In the genomic region with DNA sequence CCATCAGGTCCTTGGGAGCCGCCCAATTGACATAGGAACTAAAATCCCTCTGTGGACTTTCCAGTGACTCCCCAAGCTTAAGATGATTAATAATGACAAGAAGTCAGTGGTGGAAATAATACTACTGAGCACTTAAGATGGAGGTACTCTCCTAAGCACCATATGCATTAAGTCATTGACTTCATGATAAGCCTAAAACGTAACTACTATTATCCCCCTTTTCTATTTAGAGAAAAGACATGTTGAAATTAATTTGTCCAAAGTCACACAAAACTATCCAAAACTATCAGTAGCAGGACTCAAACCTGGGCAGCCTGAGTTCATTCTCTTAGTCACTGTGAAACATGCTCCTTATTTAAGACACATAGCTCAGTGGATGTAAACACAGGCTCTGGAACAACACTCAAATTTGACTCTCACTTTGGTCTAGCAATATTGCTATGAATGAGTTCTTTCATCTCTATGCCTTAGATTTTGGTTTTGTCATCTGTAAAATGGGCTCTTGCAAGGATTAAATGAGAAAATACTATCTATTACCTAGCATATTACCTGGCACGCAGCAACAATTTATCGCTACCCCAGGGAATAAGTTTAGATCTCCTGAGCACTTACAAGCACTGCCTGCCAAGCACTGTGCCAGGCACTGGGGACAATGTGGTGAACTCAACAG, we compare ENCODE assay signal across 20 cellular contexts. TPM values are rescaled to one million over a fixed set of nuclear protein-coding genes. Genes with fewer than 3 reads are reported as not detected.
DNase-seq lines count a peak whose midpoint lies in the region; ATAC-seq, FAIRE-seq and TF ChIP-seq lines count a peak whose summit lies in the region.
"Had no signal": no experiment of that assay in that cellular context is flagged by ENCODE, and none has a peak within 500 bp of the region (broad histone marks: within the 10 kb centered on the region; RNA-seq: fewer than 3 reads in every experiment).

No MANE protein-coding gene starts in this region.

- H3K36me3 ChIP-seq in ACC112 (ENCODE audit: insufficient read depth, low read length) (peaks cover 30% of the 10 kb centered on the region), astrocyte (ENCODE audit: insufficient read depth, low read length) (peaks cover 56% of the 10 kb centered on the region), lower lobe of right lung (peaks cover 37% of the 10 kb centered on the region)

- no peak for ATAC-seq in lower lobe of right lung
- ATAC-seq in HG03432 (IDR thresholded peaks at IDR 0.05; ENCODE audit: unreplicated experiment), result no peak
- ATAC-seq in GM21528 (IDR thresholded peaks at IDR 0.05; ENCODE audit: low FRiP score, unreplicated experiment), result no peak
- ATAC-seq: activated T-cell treated with anti-CD3 and anti-CD28 coated beads, Interleukin-2, amount 50 U/mL, for 72 hours; gastroesophageal sphincter; left colon had no signal

- peaks cover 30% of the 10 kb centered on the region for H3K4me1 Mint-ChIP-seq in astrocyte (ENCODE audit: low read depth, unreplicated experiment)

- H3K27me3 Mint-ChIP-seq in astrocyte (ENCODE audit: low read depth, unreplicated experiment), result no peaks in the 10 kb centered on the region

- H3K4me3 ChIP-seq in ACC112 (ENCODE audit: low read depth, low read length) (peak overlapping the region; percentile 32; the same call in 1 of the 2 replicates), astrocyte (ENCODE audit: insufficient read depth, low read depth, low read length) (no peak overlapping the region), lower lobe of right lung (no peak overlapping the region)
- H3K4me3 ChIP-seq: gastroesophageal sphincter, tibial nerve had no signal

- H3K4me1 ChIP-seq in ACC112 (ENCODE audit: control insufficient read depth, insufficient read depth, low read length, unreplicated experiment) (peaks cover 61% of the 10 kb centered on the region), astrocyte (ENCODE audit: insufficient read depth, low read length) (peaks cover 51% of the 10 kb centered on the region), lower lobe of right lung (peaks cover 80% of the 10 kb centered on the region)

- H3K9me3 ChIP-seq in astrocyte (ENCODE audit: insufficient read depth, low read depth, low read length) (no peaks in the 10 kb centered on the region), lower lobe of right lung (no peaks in the 10 kb centered on the region)
- H3K9me3 ChIP-seq: gastroesophageal sphincter, tibial nerve had no signal

- H3K79me2 ChIP-seq in ACC112 (ENCODE audit: control insufficient read depth, insufficient read depth, low read length, unreplicated experiment), result peaks cover 99% of the 10 kb centered on the region
- H3K79me2 ChIP-seq in astrocyte (ENCODE audit: insufficient read depth, low read length), result peaks cover 100% of the 10 kb centered on the region

- H3K4me3 Mint-ChIP-seq in astrocyte (ENCODE audit: unreplicated experiment), result no peak overlapping the region
- H3K4me3 Mint-ChIP-seq: dendritic cell treated with granulocyte-macrophage colony-stimulating factor and Interleukin-4, amounts not matched to agents 40 ng/mL and 50 ng/mL, for 4 days had no signal

- no peaks in the 10 kb centered on the region for H3K27me3 ChIP-seq in ACC112 (ENCODE audit: insufficient read depth, low read length)
- no peaks in the 10 kb centered on the region for H3K27me3 ChIP-seq in astrocyte (ENCODE audit: insufficient read depth, low read length)
- no peaks in the 10 kb centered on the region for H3K27me3 ChIP-seq in lower lobe of right lung (ENCODE audit: low read depth)
- H3K27me3 ChIP-seq: gastroesophageal sphincter, tibial nerve had no signal

- intact Hi-C loops in lower lobe of right lung (cut with DNase I), result no loop called here

- DNase-seq in GM19239 (ENCODE audit: insufficient read length, low spot score) (no peak), astrocyte (ENCODE audit: low read depth) (no peak), lower lobe of right lung (no peak), SKM-1 (lab: John Stamatoyannopoulos, UW; ENCODE audit: unreplicated experiment) (no peak)
- DNase-seq in activated CD8-positive, alpha-beta memory T cell treated with anti-CD3 and anti-CD28 coated beads, Interleukin-2, amount 50 U/mL, for 48 hours, result no peak
- DNase-seq: activated CD4-positive, CD25-positive, alpha-beta regulatory T cell; activated T-cell treated with anti-CD3 and anti-CD28 coated beads, Interleukin-2, amount 50 U/mL, for 72 hours; left colon; NCI-H526; nucleus accumbens; stimulated activated naive CD4-positive, alpha-beta T cell treated with Interleukin-2 at 50 U/mL for 16 hours had no signal

- H3K4me2 ChIP-seq in astrocyte (ENCODE audit: low read length), result peak overlapping the region; percentile 60

- TF ChIP-seq CTCF in astrocyte (IDR thresholded peaks at IDR 0.05; ENCODE audit: insufficient read depth, low read depth, low read length), result no peak
- TF ChIP-seq CTCF in lower lobe of right lung (IDR thresholded peaks at IDR 0.05), result no peak

- FAIRE-seq in GM19239 (lab: Jason Lieb, UNC) (peak; percentile 51), astrocyte (lab: Jason Lieb, UNC) (no peak)
- FAIRE-seq: HTR-8/SVneo had no signal

- H3K36me3 Mint-ChIP-seq in astrocyte (ENCODE audit: low read depth, unreplicated experiment), result peaks cover 14% of the 10 kb centered on the region
- H3K36me3 Mint-ChIP-seq: activated naive CD8-positive, alpha-beta T cell had no signal

- no peak overlapping the region for H3K9ac ChIP-seq in astrocyte (ENCODE audit: low read length)

- H4K20me1 ChIP-seq in astrocyte (ENCODE audit: insufficient read depth, low read length), result peaks cover 100% of the 10 kb centered on the region

- H3K27ac Mint-ChIP-seq in astrocyte (ENCODE audit: unreplicated experiment), result no peak overlapping the region
- H3K27ac Mint-ChIP-seq: activated naive CD8-positive, alpha-beta T cell; activated T-cell treated with anti-CD3 and anti-CD28 coated beads, Interleukin-2, amount 50 U/mL, for 72 hours; dendritic cell treated with granulocyte-macrophage colony-stimulating factor and Interleukin-4, amounts not matched to agents 40 ng/mL and 50 ng/mL, for 4 days had no signal

- no peaks in the 10 kb centered on the region for H3K9me3 Mint-ChIP-seq in astrocyte (ENCODE audit: unreplicated experiment)
- H3K9me3 Mint-ChIP-seq: activated T-cell treated with anti-CD3 and anti-CD28 coated beads, Interleukin-2, amount 50 U/mL, for 72 hours; dendritic cell treated with granulocyte-macrophage colony-stimulating factor and Interleukin-4, amounts not matched to agents 40 ng/mL and 50 ng/mL, for 4 days had no signal

- H2AFZ ChIP-seq in ACC112 (ENCODE audit: low read length, unreplicated experiment) (no peak overlapping the region), astrocyte (ENCODE audit: low read depth, low read length) (no peak overlapping the region)

- H3K27ac ChIP-seq in ACC112 (ENCODE audit: low read depth, low read length), result peak overlapping the region; percentile 88
- H3K27ac ChIP-seq in astrocyte (ENCODE audit: low read depth, low read length), result no peak overlapping the region
- H3K27ac ChIP-seq in lower lobe of right lung, result peak overlapping the region; percentile 33
- H3K27ac ChIP-seq: epithelial cell of prostate, tibial nerve had no signal

RNA-seq across cellular contexts. Expression of gene SPRY4, which starts 9.5 kb away (rescaled TPM):
- total RNA-seq in astrocyte, result 19.4 and 23.4 TPM in 2 replicates
- 42.7 TPM for total RNA-seq in lower lobe of right lung
